Comparison of ENCODE assay signal across 1 cellular context in genomic region chr4:7769936-7770674, GRCh38.
TF ChIP-seq lines count a peak whose summit lies in the region.

No MANE protein-coding gene starts in this region.

TF ChIP-seq in GM23338, 12 proteins besides CTCF, POLR2A, EP300 and RAD21 (continued from another document):
- TF ChIP-seq ZNF462 (CRISPR knock-in tag; IDR thresholded peaks at IDR 0.05), result no peak
- TF ChIP-seq ETS1 (IDR thresholded peaks at IDR 0.05), result no peak
- TF ChIP-seq ZNF331 (CRISPR knock-in tag; IDR thresholded peaks at IDR 0.05; ENCODE audit: low read depth), result no peak
- TF ChIP-seq EZH2phosphoT487 (IDR thresholded peaks at IDR 0.05; ENCODE audit: unreplicated experiment), result no peak
- TF ChIP-seq REST (IDR thresholded peaks at IDR 0.05; ENCODE audit: unreplicated experiment), result no peak
